ENCODE assay signal across 22 cellular contexts in genomic region chr2:191554240-191554639, GRCh38.
DNase-seq lines count a peak whose midpoint lies in the region; ATAC-seq, FAIRE-seq and TF ChIP-seq lines count a peak whose summit lies in the region.
"Had no signal": no experiment of that assay in that cellular context is flagged by ENCODE, and none has a peak within 500 bp of the region (broad histone marks: within the 10 kb centered on the region; RNA-seq: fewer than 3 reads in every experiment).

No MANE protein-coding gene starts in this region.

- no peaks in the 10 kb centered on the region for H3F3A ChIP-seq in GM23338 (replicated peaks; ENCODE audit: low read depth)
- 0 out of 2 replicates have a peak, but pooled peaks cover 5% of the 10 kb centered on the region for H3F3A ChIP-seq in Loucy (ENCODE audit: low read depth)

- CTCF ChIA-PET in K562 (lab: Yijun Ruan, JAX; ENCODE audit: low intra/inter-chr PET ratio): interaction anchor here (0.7 to 1.8 kb wide), 3 partner anchors 136 to 314 kb away, joined by 3 to 7 read pairs (median 5); no protein-coding TSS in a partner anchor
- CTCF ChIA-PET in A673 (lab: Charles Lee): interaction anchor here (0.6 to 1.2 kb wide), 5 partner anchors 10 to 502 kb away, joined by 5 to 12 read pairs (median 9); no protein-coding TSS in a partner anchor

- ATAC-seq in GM23338 (no peak), K562 (no peak)

- H3K4me3 ChIP-seq in GM23338 (no peak overlapping the region), Loucy (ENCODE audit: low read length, poor library complexity, severe bottlenecking) (no peak overlapping the region), K562 (no peak overlapping the region), A673 (ENCODE audit: low read depth, low read length, poor library complexity, severe bottlenecking) (no peak overlapping the region)
- H3K4me3 ChIP-seq: BLaER1 treated with 17β-estradiol and CSF1 and Interleukin-3, amounts not matched to agents 10 nM and 100 nM; GM12878; HAP-1 had no signal

- no peak overlapping the region for H3K4me3 Mint-ChIP-seq in GM23338
- H3K4me3 Mint-ChIP-seq: CD14-positive monocyte; CD4-positive, alpha-beta T cell; CD8-positive, alpha-beta memory T cell had no signal

- peak overlapping the region; percentile 25; the same call in 1 of the 2 replicates for H2AFZ ChIP-seq in GM23338
- 0 out of 2 replicates have a peak overlapping the region, but pooled peaks have one; percentile 13 for H2AFZ ChIP-seq in Loucy (ENCODE audit: low read length)
- peak overlapping the region; percentile 77; the same call in 1 of the 2 replicates for H2AFZ ChIP-seq in K562 (ENCODE audit: low read depth, low read length)

- H3K36me3 ChIP-seq in GM23338 (ENCODE audit: insufficient read depth) (no peaks in the 10 kb centered on the region), Loucy (ENCODE audit: insufficient read depth, low read length) (no peaks in the 10 kb centered on the region), K562 (ENCODE audit: control insufficient read depth, insufficient read depth, low read length) (no peaks in the 10 kb centered on the region), A673 (ENCODE audit: insufficient read depth, low read length, poor library complexity, severe bottlenecking) (no peaks in the 10 kb centered on the region)
- H3K36me3 ChIP-seq: BE2C; BLaER1 treated with 17β-estradiol and CSF1 and Interleukin-3, amounts not matched to agents 10 nM and 100 nM; HAP-1 had no signal

- BruUV-seq in K562 (replicated peaks; lab: Mats Ljungman, UMichigan): no TSS peak
- BruUV-seq in A673 (replicated peaks; lab: Mats Ljungman, UMichigan): no TSS peak

- DNase-seq in GM23338 (ENCODE audit: low spot score): no peak
- DNase-seq in K562 (ENCODE audit: extremely low read depth in 1 of 4, low spot score in 3 of 4): no peak
- no peak for DNase-seq in stimulated activated naive CD4-positive, alpha-beta T cell treated with Interleukin-2 at 50 U/mL for 16 hours (lab: John Stamatoyannopoulos, UW)
- DNase-seq in kidney tubule cell (ENCODE audit: low spot score): no peak
- DNase-seq in A673 (ENCODE audit: low spot score): no peak
- DNase-seq: ACHN; AML-193; BE2C; CD4-positive, alpha-beta T cell; CD8-positive, alpha-beta memory T cell; DMS 273 treated with DMSO at 0.1 percent for 48 hours; DMS79; EL; GDM1; GOT3 had no signal

- POLR2A ChIA-PET in K562 (lab: Yijun Ruan, JAX): interaction anchor here (1.7 kb wide), 1 partner anchor 608 kb away, joined by 3 read pairs; no protein-coding TSS in a partner anchor
- POLR2A ChIA-PET in A673 (lab: Charles Lee; ENCODE audit: low non-redundant PET): no interaction called here

- H3K4me2 ChIP-seq in GM23338 (no peak overlapping the region), Loucy (ENCODE audit: low read depth, low read length, poor library complexity, severe bottlenecking) (no peak overlapping the region), K562 (ENCODE audit: insufficient read depth, low read length) (no peak overlapping the region)

- H3K4me1 Mint-ChIP-seq in GM23338: peaks cover 10% of the 10 kb centered on the region

- no peaks in the 10 kb centered on the region for H3K9me1 ChIP-seq in K562 (ENCODE audit: control insufficient read depth, insufficient read depth, low read length)

- TF ChIP-seq POLR2A in K562 (conservative IDR thresholded peaks at IDR 0.05): no peak

- H3K9me3 Mint-ChIP-seq in GM23338: no peaks in the 10 kb centered on the region
- H3K9me3 Mint-ChIP-seq: CD14-positive monocyte; CD4-positive, alpha-beta T cell; CD8-positive, alpha-beta memory T cell had no signal

- no peak overlapping the region for H3K9ac ChIP-seq in Loucy (ENCODE audit: low read depth, low read length, poor library complexity, severe bottlenecking)
- no peak overlapping the region for H3K9ac ChIP-seq in K562 (ENCODE audit: insufficient read depth in 1 of 2, low read depth in 2 of 2, low read length in 2 of 2)
- H3K9ac ChIP-seq: BLaER1 treated with 17β-estradiol and CSF1 and Interleukin-3, amounts not matched to agents 10 nM and 100 nM had no signal

- H3K27me3 ChIP-seq in GM23338 (ENCODE audit: insufficient read depth): no peaks in the 10 kb centered on the region
- H3K27me3 ChIP-seq in Loucy (ENCODE audit: insufficient read depth, low read length, poor library complexity, severe bottlenecking): no peaks in the 10 kb centered on the region
- H3K27me3 ChIP-seq in K562 (ENCODE audit: control insufficient read depth in 2 of 2, insufficient read depth in 2 of 2, low read length in 2 of 2): no peaks in the 10 kb centered on the region
- no peaks in the 10 kb centered on the region for H3K27me3 ChIP-seq in A673 (replicated peaks; ENCODE audit: insufficient read depth, low read depth, low read length, poor library complexity)
- H3K27me3 ChIP-seq: BE2C; BLaER1 treated with 17β-estradiol and CSF1 and Interleukin-3, amounts not matched to agents 10 nM and 100 nM had no signal

- no peaks in the 10 kb centered on the region for H3K4me1 ChIP-seq in GM23338 (ENCODE audit: insufficient read depth)
- peaks cover 30% of the 10 kb centered on the region for H3K4me1 ChIP-seq in Loucy (ENCODE audit: insufficient read depth, low read length, poor library complexity, severe bottlenecking)
- H3K4me1 ChIP-seq in K562 (replicated peaks in 1 of 2; ENCODE audit: control insufficient read depth in 2 of 2, insufficient read depth in 2 of 2, low read length in 2 of 2): peaks cover 4 to 15% of the 10 kb centered on the region in 2 experiments; a peak in 3 of 5 replicates
- H3K4me1 ChIP-seq in A673 (ENCODE audit: insufficient read depth, low read length, poor library complexity, severe bottlenecking): peaks cover 4% of the 10 kb centered on the region
- H3K4me1 ChIP-seq: HAP-1 had no signal

- no peak for TF ChIP-seq RAD21 in K562 (CRISPR knock-in tag; conservative IDR thresholded peaks at IDR 0.05 in 1 of 2, IDR thresholded peaks at IDR 0.05 in 1 of 2)

- TF ChIP-seq CTCF in GM23338 (conservative IDR thresholded peaks at IDR 0.05; ENCODE audit: low read depth in 2 of 2) (no peak), Loucy (conservative IDR thresholded peaks at IDR 0.05; ENCODE audit: low read length) (no peak), K562 (IDR thresholded peaks at IDR 0.05 in 2 of 3, conservative IDR thresholded peaks at IDR 0.05 in 1 of 3; ENCODE audit: insufficient read depth in 2 of 3, low read depth in 1 of 3, low read length in 3 of 3) (no peak), A673 (conservative IDR thresholded peaks at IDR 0.05; ENCODE audit: low read depth, low read length) (no peak)

- no peaks in the 10 kb centered on the region for H3K36me3 Mint-ChIP-seq in GM23338 (ENCODE audit: low read depth)
- H3K36me3 Mint-ChIP-seq: CD14-positive monocyte; CD8-positive, alpha-beta memory T cell had no signal

- intact Hi-C loops in K562 (cut with micrococcal nuclease) (loop anchor here (2.0 kb wide), 1 partner anchor 259 kb away; no protein-coding TSS in a partner anchor), A673 (cut with micrococcal nuclease; ENCODE audit: unreplicated experiment) (no loop called here)

- H3K27ac ChIP-seq in GM23338 (ENCODE audit: low read depth): no peak overlapping the region
- no peak overlapping the region for H3K27ac ChIP-seq in K562 (ENCODE audit: extremely low read depth, low read depth, low read length)
- H3K27ac ChIP-seq in A673 (ENCODE audit: low read depth, low read length, poor library complexity, severe bottlenecking): no peak overlapping the region
- H3K27ac ChIP-seq: BLaER1 treated with 17β-estradiol and CSF1 and Interleukin-3, amounts not matched to agents 10 nM and 100 nM had no signal

- H3K79me2 ChIP-seq in GM23338 (replicated peaks; ENCODE audit: insufficient read depth) (no peaks in the 10 kb centered on the region), Loucy (ENCODE audit: insufficient read depth, low read length) (no peaks in the 10 kb centered on the region), K562 (ENCODE audit: control insufficient read depth, insufficient read depth, low read length) (no peaks in the 10 kb centered on the region)

- no peaks in the 10 kb centered on the region for H3K27me3 Mint-ChIP-seq in GM23338 (ENCODE audit: insufficient read depth, low read depth, poor library complexity)

- H3K9me3 ChIP-seq in Loucy (ENCODE audit: insufficient read depth, low read depth, low read length) (no peaks in the 10 kb centered on the region), K562 (replicated peaks; ENCODE audit: control insufficient read depth, insufficient read depth, low read depth, low read length) (no peaks in the 10 kb centered on the region), A673 (ENCODE audit: low read depth, low read length, poor library complexity, severe bottlenecking) (no peaks in the 10 kb centered on the region)
- H3K9me3 ChIP-seq: BE2C; BLaER1 treated with 17β-estradiol and CSF1 and Interleukin-3, amounts not matched to agents 10 nM and 100 nM; HAP-1 had no signal

- H4K20me1 ChIP-seq in GM23338 (replicated peaks; ENCODE audit: insufficient read depth): no peaks in the 10 kb centered on the region
- H4K20me1 ChIP-seq in Loucy (ENCODE audit: insufficient read depth, low read length, poor library complexity, severe bottlenecking): no peaks in the 10 kb centered on the region
- no peaks in the 10 kb centered on the region for H4K20me1 ChIP-seq in K562 (replicated peaks; ENCODE audit: control insufficient read depth, insufficient read depth, low read length)
- H4K20me1 ChIP-seq: BLaER1 treated with 17β-estradiol and CSF1 and Interleukin-3, amounts not matched to agents 10 nM and 100 nM had no signal

- in situ Hi-C loops in K562 (cut with MboI): loop anchor here (10.0 kb wide), 1 partner anchor 261 kb away; no protein-coding TSS in a partner anchor

- H3K9me2 ChIP-seq in GM23338 (ENCODE audit: insufficient read depth) (no peaks in the 10 kb centered on the region), Loucy (replicated peaks; ENCODE audit: low read depth, low read length) (no peaks in the 10 kb centered on the region)

- FAIRE-seq in K562 (lab: Jason Lieb, UNC): no peak
- FAIRE-seq: D721Med, H54 had no signal

- 16% methylated on average over 3 of the region's 3 CpGs for WGBS in K562 (ENCODE audit: insufficient coverage, low coverage, missing lambda C conversion rate)

- H3K27ac Mint-ChIP-seq in GM23338: no peak overlapping the region
- H3K27ac Mint-ChIP-seq: CD14-positive monocyte; CD4-positive, alpha-beta T cell; CD8-positive, alpha-beta memory T cell had no signal

- no peak for TF ChIP-seq EP300 in K562 (IDR thresholded peaks at IDR 0.05; ENCODE audit: low read length)

TF ChIP-seq in GM23338, 12 proteins besides CTCF, POLR2A, EP300 and RAD21 (continues in another document):
- no peak for TF ChIP-seq NANOG (IDR thresholded peaks at IDR 0.05; ENCODE audit: borderline replicate concordance)

TF ChIP-seq in K562, 482 proteins besides CTCF, POLR2A, EP300 and RAD21:
- no peak for TF ChIP-seq NFYB (IDR thresholded peaks at IDR 0.05; ENCODE audit: extremely low read depth, insufficient read length)
- TF ChIP-seq ZNF589 (CRISPR knock-in tag; IDR thresholded peaks at IDR 0.05; ENCODE audit: low read depth): no peak
- TF ChIP-seq ZNF316 (IDR thresholded peaks at IDR 0.05): peak; percentile 46

Comparison
In these comparisons a context has a peak if more than half of its experiments do, and no peak if none do; other contexts are left out.
1. H2AFZ ChIP-seq: peak in every context shown above with its lines; median percentile 77 in K562; 25 in GM23338; 13 in Loucy.